ENCODE assay signal across 9 cellular contexts in genomic region chr2:167293172-167293781, GRCh38. TPM values are rescaled to one million over a fixed set of nuclear protein-coding genes. Genes with fewer than 3 reads are reported as not detected.
DNase-seq lines count a peak whose midpoint lies in the region; ATAC-seq and TF ChIP-seq lines count a peak whose summit lies in the region.
"Had no signal": no experiment of that assay in that cellular context is flagged by ENCODE, and none has a peak within 500 bp of the region (broad histone marks: within the 10 kb centered on the region; RNA-seq: fewer than 3 reads in every experiment).

No MANE protein-coding gene starts in this region.

- no peak for TF ChIP-seq CTCF in C4-2B (conservative IDR thresholded peaks at IDR 0.05)

- CTCF ChIA-PET in activated CD4-positive, alpha-beta memory T cell treated with anti-CD3 and anti-CD28 coated beads for 36 hours (lab: Charles Lee), result interaction anchor here (1.1 kb wide), 1 partner anchor 11 kb away, joined by 3 read pairs; no protein-coding TSS in a partner anchor

- no peaks in the 10 kb centered on the region for H3K9me3 Mint-ChIP-seq in activated CD4-positive, alpha-beta memory T cell treated with anti-CD3 and anti-CD28 coated beads for 36 hours

- H3K4me1 Mint-ChIP-seq in activated CD4-positive, alpha-beta memory T cell treated with anti-CD3 and anti-CD28 coated beads for 36 hours (ENCODE audit: low read depth), result peaks cover 16% of the 10 kb centered on the region

- POLR2A ChIA-PET in activated CD4-positive, alpha-beta memory T cell treated with anti-CD3 and anti-CD28 coated beads for 36 hours (lab: Charles Lee), result interaction anchor here (0.6 kb wide), 1 partner anchor 11 kb away, joined by 3 read pairs; no protein-coding TSS in a partner anchor

- H3K36me3 Mint-ChIP-seq in activated CD4-positive, alpha-beta memory T cell treated with anti-CD3 and anti-CD28 coated beads for 36 hours, result no peaks in the 10 kb centered on the region

- DNase-seq in activated CD4-positive, alpha-beta memory T cell treated with anti-CD3 and anti-CD28 coated beads for 36 hours, result peak; percentile 11
- DNase-seq in germinal center (ENCODE audit: low spot score), result peak; percentile 11
- DNase-seq in nucleus accumbens (lab: John Stamatoyannopoulos, UW), result peak in 38 of 56 donors; percentile 8 to 73 (median 48)
- DNase-seq in activated effector memory CD4-positive, alpha-beta T cell treated with anti-CD3 and anti-CD28 coated beads, Interleukin-2, amount 50 U/mL, for 16 hours, result no peak
- no peak for DNase-seq in NCI-H187 (lab: John Stamatoyannopoulos, UW)

- peak overlapping the region; percentile 67 for H3K4me3 Mint-ChIP-seq in activated CD4-positive, alpha-beta memory T cell treated with anti-CD3 and anti-CD28 coated beads for 36 hours

- ATAC-seq in GM19025 (IDR thresholded peaks at IDR 0.05; ENCODE audit: low read depth, unreplicated experiment) (peak; percentile 3), HG03457 (IDR thresholded peaks at IDR 0.05; ENCODE audit: unreplicated experiment) (peak; percentile 9)

- no peak overlapping the region for H3K27ac Mint-ChIP-seq in activated CD4-positive, alpha-beta memory T cell treated with anti-CD3 and anti-CD28 coated beads for 36 hours

- peaks cover 37% of the 10 kb centered on the region for H3K27me3 Mint-ChIP-seq in activated CD4-positive, alpha-beta memory T cell treated with anti-CD3 and anti-CD28 coated beads for 36 hours

- intact Hi-C loops in activated CD4-positive, alpha-beta memory T cell treated with anti-CD3 and anti-CD28 coated beads for 36 hours (cut with micrococcal nuclease), result loop anchor here (10.0 kb wide), 1 partner anchor 822 kb away; no protein-coding TSS in a partner anchor

- H3K27ac ChIP-seq in C4-2B, result peak overlapping the region; percentile 50; the same call in 1 of the 2 replicates

RNA-seq across cellular contexts. Expression of gene B3GALT1, which starts 0.5 kb away (rescaled TPM):
- total RNA-seq in activated CD4-positive, alpha-beta memory T cell treated with anti-CD3 and anti-CD28 coated beads for 36 hours, result not detected
- total RNA-seq: T-helper 2 cell treated with Interferon-gamma antibody and Interleukin-4, amounts not matched to agents 100 ng/mL and 5 ng/mL, for 36 hours had no signal

Comparison
In these comparisons a context has a peak if more than half of its experiments do, and no peak if none do; other contexts are left out.
1. DNase-seq: peak in activated CD4-positive, alpha-beta memory T cell treated with anti-CD3 and anti-CD28 coated beads for 36 hours (single experiment), germinal center (single experiment) and nucleus accumbens (38 of 56); none in activated effector memory CD4-positive, alpha-beta T cell treated with anti-CD3 and anti-CD28 coated beads, Interleukin-2, amount 50 U/mL, for 16 hours (single experiment) and NCI-H187 (0 of 2).